Comparison of ENCODE assay signal across 18 cellular contexts in the genomic region with DNA sequence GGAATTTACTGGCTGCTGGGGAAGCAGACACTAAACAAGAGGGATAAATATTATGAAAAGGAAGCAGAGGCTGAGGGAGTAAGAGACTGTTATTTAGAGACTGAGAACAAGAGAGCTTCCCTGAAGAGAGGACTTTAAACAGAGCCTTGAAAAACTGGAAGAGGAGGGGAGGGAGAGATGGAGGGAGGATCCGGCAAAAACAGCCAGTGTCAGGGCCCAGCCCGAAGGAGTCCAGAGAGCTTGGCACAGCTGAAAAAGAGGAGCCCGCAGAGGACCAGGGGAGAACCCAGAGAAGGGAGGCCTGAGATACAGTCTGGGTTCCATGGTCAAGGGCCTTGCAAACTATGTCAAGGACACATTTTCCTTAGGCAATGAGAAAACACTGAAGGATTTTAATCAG.
"Had no signal": no experiment of that assay in that cellular context is flagged by ENCODE, and none has a peak within 500 bp of the region (broad histone marks: within the 10 kb centered on the region; RNA-seq: fewer than 3 reads in every experiment).

No MANE protein-coding gene starts in this region.

- H3K27ac Mint-ChIP-seq: memory B cell, mesothelial cell of epicardium, nephron, progenitor cell of endocrine pancreas had no signal

- H3K27me3 Mint-ChIP-seq: memory B cell had no signal

- H3K4me1 ChIP-seq: colonic mucosa, left lung, lower lobe of right lung, upper lobe of left lung, vagina had no signal

- H3K4me3 ChIP-seq: colonic mucosa, left lung, lower lobe of right lung, ovary, thyroid gland, upper lobe of left lung, vagina had no signal

- H3K27me3 ChIP-seq: colonic mucosa, left lung, ovary, thyroid gland, upper lobe of left lung, vagina had no signal

- H3K27ac ChIP-seq: colonic mucosa, left lung, lower lobe of right lung, thyroid gland, upper lobe of left lung, vagina had no signal

- H3K4me1 Mint-ChIP-seq: memory B cell, mesothelial cell of epicardium had no signal

- H3K4me3 Mint-ChIP-seq: memory B cell, mesothelial cell of epicardium, nephron had no signal

- H3K36me3 Mint-ChIP-seq: memory B cell, mesothelial cell of epicardium had no signal

- H3K9me3 Mint-ChIP-seq: memory B cell, mesothelial cell of epicardium, nephron had no signal

- H3K36me3 ChIP-seq: colonic mucosa, left lung, lower lobe of right lung, ovary, thyroid gland, upper lobe of left lung, vagina had no signal

- DNase-seq: colonic mucosa; effector CD8-positive, alpha-beta T cell; islet precursor cell; left lung; lower lobe of right lung; ovary; right cardiac atrium; small intestine; stimulated activated CD4-positive, alpha-beta T cell treated with anti-CD3 and anti-CD28 coated beads, Interleukin-2, amount 100 ng/mL, for 48 hours; stimulated activated naive CD4-positive, alpha-beta T cell treated with Interleukin-2 at 50 U/mL for 16 hours; thyroid gland; upper lobe of left lung had no signal

- H3K9me3 ChIP-seq: colonic mucosa, left lung, lower lobe of right lung, ovary, thyroid gland, upper lobe of left lung, vagina had no signal

- ATAC-seq: esophagus mucosa, left lung, lower lobe of right lung, right cardiac atrium had no signal
